In the genomic region with DNA sequence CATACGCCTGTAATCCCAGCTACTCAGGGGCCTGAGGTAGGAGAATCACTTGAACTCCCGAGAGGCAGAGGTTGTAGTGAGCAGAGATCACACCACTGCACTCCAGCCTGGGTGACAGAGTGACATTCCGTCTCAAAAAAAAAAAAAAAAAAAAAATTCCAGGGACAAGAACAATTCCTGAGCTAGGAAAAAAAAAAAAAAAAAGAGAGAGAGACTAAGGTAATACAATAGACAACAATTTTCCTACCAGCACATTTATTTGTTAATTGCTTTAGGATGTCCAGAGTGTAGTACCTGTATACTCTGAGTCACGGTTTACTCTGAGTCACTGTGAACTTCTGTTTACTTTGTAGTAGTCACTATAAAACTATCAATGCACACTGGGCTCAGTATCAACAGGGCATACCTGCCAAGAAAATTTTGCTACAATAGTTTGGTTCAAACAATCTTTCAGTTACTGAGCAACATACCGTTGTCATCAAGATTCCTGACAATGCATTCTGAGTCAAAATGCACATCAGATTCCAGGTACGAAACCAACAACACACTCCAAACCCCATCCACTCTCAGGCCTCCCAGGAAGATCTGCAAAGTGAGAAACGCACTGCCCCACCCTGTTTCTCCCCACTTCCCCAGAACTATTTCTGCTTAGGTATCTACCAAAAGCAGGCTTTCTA, we compare ENCODE assay signal across 10 cellular contexts. TPM values are rescaled to one million over a fixed set of nuclear protein-coding genes. Genes with fewer than 3 reads are reported as not detected.
A peak's percentile ranks its signal among the peaks of the same experiment; 100 is the strongest.
DNase-seq lines count a peak whose midpoint lies in the region; ATAC-seq and TF ChIP-seq lines count a peak whose summit lies in the region.
"Had no signal": no experiment of that assay in that cellular context is flagged by ENCODE, and none has a peak within 500 bp of the region (broad histone marks: within the 10 kb centered on the region; RNA-seq: fewer than 3 reads in every experiment).

No MANE protein-coding gene starts in this region.

- H3K9me3 ChIP-seq in GM23248 (ENCODE audit: low read depth) (no peaks in the 10 kb centered on the region), endodermal cell (ENCODE audit: control insufficient read depth, low read length) (no peaks in the 10 kb centered on the region)
- H3K9me3 ChIP-seq: tibial artery had no signal

- no peak overlapping the region for H3K4me3 ChIP-seq in GM23248
- no peak overlapping the region for H3K4me3 ChIP-seq in endodermal cell (ENCODE audit: low read length)
- H3K4me3 ChIP-seq: tibial artery had no signal

- H3K9me2 ChIP-seq in GM23248 (ENCODE audit: insufficient read depth) = no peaks in the 10 kb centered on the region

- H3F3A ChIP-seq in GM23248 (ENCODE audit: insufficient read depth) = peaks cover 8% of the 10 kb centered on the region; the same call in 1 of the 2 replicates

- H3K36me3 Mint-ChIP-seq in endodermal cell (ENCODE audit: low read depth) = peaks cover 15% of the 10 kb centered on the region

- peak overlapping the region; percentile 33 for H3K9ac ChIP-seq in GM23248
- H3K9ac ChIP-seq in endodermal cell (ENCODE audit: extremely low read depth, low read length, poor library complexity, severe bottlenecking) = no peak overlapping the region

- peaks cover 100% of the 10 kb centered on the region for H3K79me2 ChIP-seq in GM23248 (ENCODE audit: insufficient read depth)

- TF ChIP-seq CTCF in endodermal cell (conservative IDR thresholded peaks at IDR 0.05) (no peak), omental fat pad (IDR thresholded peaks at IDR 0.05) (no peak)

- H3K36me3 ChIP-seq in GM23248 (ENCODE audit: low read depth) = no peaks in the 10 kb centered on the region
- no peaks in the 10 kb centered on the region for H3K36me3 ChIP-seq in endodermal cell (ENCODE audit: control insufficient read depth, insufficient read depth, low read length)
- H3K36me3 ChIP-seq: tibial artery had no signal

- H3K27me3 Mint-ChIP-seq in endodermal cell (ENCODE audit: insufficient read depth) = no peaks in the 10 kb centered on the region

- in situ Hi-C loops in GM23248 (cut with MboI) = no loop called here

- H3K4me3 Mint-ChIP-seq in endodermal cell = no peak overlapping the region

- H3K27ac Mint-ChIP-seq in endodermal cell = peak overlapping the region; percentile 41

- ATAC-seq in omental fat pad (ENCODE audit: low FRiP score) (peak; percentile 92), HG02885 (IDR thresholded peaks at IDR 0.05; ENCODE audit: poor library complexity, unreplicated experiment) (no peak)

- peaks cover 55% of the 10 kb centered on the region for H4K20me1 ChIP-seq in GM23248 (ENCODE audit: insufficient read depth)

- WGBS in GM23248 (ENCODE audit: low coverage in 1 of 2, low lambda C conversion rate in 2 of 2, missing lambda C conversion rate in 2 of 2), 2 experiments = 59 to 60% methylated on average over 7 of the region's 7 CpGs
- WGBS in endodermal cell (ENCODE audit: insufficient coverage in 1 of 2, insufficient read length in 1 of 2), 2 experiments = 90 to 92% methylated on average over 4 to 7 of the region's 7 CpGs

- DNase-seq in GM23248 (peak; percentile 81), NCI-H2196 (lab: John Stamatoyannopoulos, UW; ENCODE audit: unreplicated experiment) (peak; percentile 74), endodermal cell (no peak), omental fat pad (ENCODE audit: low spot score) (no peak), OCI-M1 (lab: John Stamatoyannopoulos, UW) (no peak), D341Med (ENCODE audit: low spot score) (no peak)
- DNase-seq in activated CD4-positive, alpha-beta T cell treated with anti-CD3 and anti-CD28 coated beads for 4 hours = no peak
- DNase-seq: activated T-cell treated with anti-CD3 and anti-CD28 coated beads, Interleukin-2, amount 50 U/mL, for 48 hours; tibial artery had no signal

- peak overlapping the region; percentile 44 for H3K4me2 ChIP-seq in GM23248 (ENCODE audit: unreplicated experiment)

- peaks cover 35% of the 10 kb centered on the region for H3K4me1 Mint-ChIP-seq in endodermal cell

- H3K9me3 Mint-ChIP-seq in endodermal cell = peaks cover 2% of the 10 kb centered on the region

- H3K27me3 ChIP-seq in GM23248 (replicated peaks; ENCODE audit: insufficient read depth) (no peaks in the 10 kb centered on the region), endodermal cell (ENCODE audit: control insufficient read depth, insufficient read depth, low read length, poor library complexity, severe bottlenecking) (no peaks in the 10 kb centered on the region)
- H3K27me3 ChIP-seq: tibial artery had no signal

- H3K4me1 ChIP-seq in GM23248 (ENCODE audit: insufficient read depth) = peaks cover 24% of the 10 kb centered on the region
- H3K4me1 ChIP-seq in endodermal cell (ENCODE audit: control insufficient read depth, insufficient read depth, low read length) = peaks cover 5% of the 10 kb centered on the region
- H3K4me1 ChIP-seq: tibial artery had no signal

- no peak overlapping the region for H2AFZ ChIP-seq in GM23248

- peak overlapping the region; percentile 71 for H3K27ac ChIP-seq in GM23248
- H3K27ac ChIP-seq in endodermal cell (ENCODE audit: low read depth, low read length) = no peak overlapping the region
- H3K27ac ChIP-seq: tibial artery had no signal

RNA-seq across cellular contexts. Expression of gene IGF2BP2, which starts 28.3 kb away (rescaled TPM):
- total RNA-seq in GM23248 (2014; rRNA removed; shearing (Covaris generic)) = 60.6 and 86.0 TPM in 2 replicates
- polyA plus RNA-seq in GM23248 (2016; fragmentation: Nextera tagmentation; extraction: Ambion mirVana) = 62.5 and 64.2 TPM in 2 replicates
- 100 to 1,000 TPM; 143 to 162 TPM for total RNA-seq in endodermal cell
- 156 TPM for polyA plus RNA-seq in endodermal cell (2013, experiment 1 of 2)
- polyA plus RNA-seq in endodermal cell (2013, experiment 2 of 2) = 148 TPM
- total RNA-seq in omental fat pad = 10 to 100 TPM in 3 of 4 donors, 1 to 10 TPM in 1; 7.3 to 48.9 (median 18.7) TPM

Comparison
In these comparisons a context has a peak if more than half of its experiments do, and no peak if none do; other contexts are left out.
1. DNase-seq: peak in GM23248 (single experiment) and NCI-H2196 (single experiment); none in endodermal cell (single experiment), omental fat pad (single experiment), OCI-M1 (single experiment), D341Med (single experiment) and activated CD4-positive, alpha-beta T cell treated with anti-CD3 and anti-CD28 coated beads for 4 hours (0 of 2).